In genomic region chr2:217653240-217653639, GRCh38 we compare ENCODE assay signal across 8 cellular contexts.
DNase-seq lines count a peak whose midpoint lies in the region; ATAC-seq lines count a peak whose summit lies in the region.

No MANE protein-coding gene starts in this region.

- peaks cover 17% of the 10 kb centered on the region for H3K27me3 Mint-ChIP-seq in T-helper 17 cell

- H3K4me1 Mint-ChIP-seq in T-helper 17 cell = peaks cover 2% of the 10 kb centered on the region

- no peaks in the 10 kb centered on the region for H3K27me3 ChIP-seq in SJSA1 (replicated peaks)

- H3K9me3 ChIP-seq in SJSA1 (replicated peaks) (no peaks in the 10 kb centered on the region), T-helper 17 cell (ENCODE audit: control insufficient read depth, low read length, poor library complexity, severe bottlenecking) (no peaks in the 10 kb centered on the region)

- no peak overlapping the region for H3K27ac Mint-ChIP-seq in T-helper 17 cell

- intact Hi-C loops in posterior cingulate gyrus (cut with DNase I) = no loop called here

- H3K27ac ChIP-seq in SJSA1 = no peak overlapping the region

- no peak overlapping the region for H3K4me3 Mint-ChIP-seq in T-helper 17 cell

- no peaks in the 10 kb centered on the region for H3K36me3 ChIP-seq in SJSA1

- peaks cover 12% of the 10 kb centered on the region for H3K4me1 ChIP-seq in SJSA1 (replicated peaks)

- ATAC-seq in HG03342 (IDR thresholded peaks at IDR 0.05; ENCODE audit: unreplicated experiment) (no peak), GM18907 (IDR thresholded peaks at IDR 0.05; ENCODE audit: unreplicated experiment) (no peak), HG03354 (IDR thresholded peaks at IDR 0.05; ENCODE audit: poor library complexity, severe bottlenecking, unreplicated experiment) (no peak), T-helper 17 cell (no peak)

- no peak overlapping the region for H3K4me3 ChIP-seq in SJSA1

- peaks cover 3% of the 10 kb centered on the region for H3K36me3 Mint-ChIP-seq in T-helper 17 cell (ENCODE audit: low read depth)

- DNase-seq in COLO829 (ENCODE audit: low spot score) = peak; percentile 96
- DNase-seq in SJSA1 (ENCODE audit: low read depth in 1 of 2, low spot score in 2 of 2) = peak; percentile 70 to 78
- DNase-seq in foreskin melanocyte = peak; percentile 96
- DNase-seq in posterior cingulate gyrus = peak in 8 of 10 donors; percentile 4 to 82 (median 34)
- no peak for DNase-seq in T-helper 17 cell

Comparison
In these comparisons a context has a peak if more than half of its experiments do, and no peak if none do; other contexts are left out.
1. DNase-seq: peak in COLO829 (single experiment), SJSA1 (2 of 2), foreskin melanocyte (single experiment) and posterior cingulate gyrus (8 of 10); none in T-helper 17 cell (0 of 3).